17 cellular contexts compared by ENCODE assay signal in genomic region chr6:2118136-2118535, GRCh38.
DNase-seq lines count a peak whose midpoint lies in the region; FAIRE-seq and TF ChIP-seq lines count a peak whose summit lies in the region.
"Had no signal": no experiment of that assay in that cellular context is flagged by ENCODE, and none has a peak within 500 bp of the region (broad histone marks: within the 10 kb centered on the region; RNA-seq: fewer than 3 reads in every experiment).

No MANE protein-coding gene starts in this region.

- in situ Hi-C loops in SK-MEL-5 (cut with HindIII; ENCODE audit: low pct_unique_long_range_greater_than_20kb, low sequenced_read_pairs) = loop anchor here (10.0 kb wide), 1 partner anchor 67 kb away; no protein-coding TSS in a partner anchor

- TF ChIP-seq CTCF in coronary artery (IDR thresholded peaks at IDR 0.05) (no peak), tibial artery (IDR thresholded peaks at IDR 0.05) (no peak)

- TF ChIP-seq POLR2A in GM12892 (IDR thresholded peaks at IDR 0.05; ENCODE audit: low read depth, low read length) = no peak

- no peaks in the 10 kb centered on the region for H3K36me3 ChIP-seq in tibial artery

- peak overlapping the region; percentile 27 for H3K4me3 ChIP-seq in coronary artery
- H3K4me3 ChIP-seq in tibial artery = no peak overlapping the region
- H3K4me3 ChIP-seq: BLaER1 treated with 17β-estradiol and CSF1 and Interleukin-3, amounts not matched to agents 10 nM and 100 nM had no signal

- H3K27me3 ChIP-seq in tibial artery = no peaks in the 10 kb centered on the region
- H3K27me3 ChIP-seq: BLaER1 treated with 17β-estradiol and CSF1 and Interleukin-3, amounts not matched to agents 10 nM and 100 nM had no signal

- no peaks in the 10 kb centered on the region for H3K9me3 ChIP-seq in tibial artery

- DNase-seq in GM12892 (ENCODE audit: insufficient read length) (no peak), SK-MEL-5 (ENCODE audit: low read depth, low spot score) (peak; percentile 23), coronary artery (ENCODE audit: low spot score) (no peak), tibial artery (no peak), D341Med (ENCODE audit: low spot score) (no peak), MV-4-11 (lab: John Stamatoyannopoulos, UW) (no peak), NCI-H2227 treated with DMSO at 0.1 percent for 48 hours (lab: John Stamatoyannopoulos, UW) (no peak)
- DNase-seq: ACHN; Calu3; CD4-positive, CD25-positive, alpha-beta regulatory T cell; DMS79; HCEC 1CT; HFFc6 had no signal

- intact Hi-C loops in tibial artery (cut with DNase I; ENCODE audit: low total_unique reads) = no loop called here

- peak; percentile 48 for FAIRE-seq in GM12892 (lab: Jason Lieb, UNC)
- FAIRE-seq: GM12891, H1 had no signal

- peak overlapping the region; percentile 52 to 87 for H3K27ac ChIP-seq in coronary artery
- peak overlapping the region; percentile 63 to 71 for H3K27ac ChIP-seq in tibial artery
- H3K27ac ChIP-seq: BLaER1 treated with 17β-estradiol and CSF1 and Interleukin-3, amounts not matched to agents 10 nM and 100 nM; HL-60 had no signal

- H3K4me1 ChIP-seq in tibial artery = peaks cover 0 to 15% (median 4%) of the 10 kb centered on the region in 4 donors
- H3K4me1 ChIP-seq: BLaER1 treated with 17β-estradiol and CSF1 and Interleukin-3, amounts not matched to agents 10 nM and 100 nM had no signal
